35 cellular contexts compared by ENCODE assay signal in genomic region chr5:91328743-91329142, GRCh38. TPM values are rescaled to one million over a fixed set of nuclear protein-coding genes. Genes with fewer than 3 reads are reported as not detected.
DNase-seq lines count a peak whose midpoint lies in the region; ATAC-seq, FAIRE-seq and TF ChIP-seq lines count a peak whose summit lies in the region.
"Had no signal": no experiment of that assay in that cellular context is flagged by ENCODE, and none has a peak within 500 bp of the region (broad histone marks: within the 10 kb centered on the region; RNA-seq: fewer than 3 reads in every experiment).

No MANE protein-coding gene starts in this region.

- no peak overlapping the region for H3K56ac ChIP-seq in H9 (ENCODE audit: insufficient read length, low read depth, low read length)

- H2AFZ ChIP-seq in H9 (ENCODE audit: low read length): peak overlapping the region; percentile 45
- H2AFZ ChIP-seq in mesenchymal stem cell (ENCODE audit: low read depth, low read length): no peak overlapping the region

- CTCF ChIA-PET in A549 (lab: Yijun Ruan, JAX): interaction anchor here (0.8 kb wide), 1 partner anchor 22 kb away, joined by 3 read pairs; no protein-coding TSS in a partner anchor
- CTCF ChIA-PET in CD8-positive, alpha-beta memory T cell (lab: Charles Lee): no interaction called here

- no peak overlapping the region for H2BK5ac ChIP-seq in H9 (ENCODE audit: insufficient read length, low read length)
- H2BK5ac ChIP-seq in mesenchymal stem cell (ENCODE audit: low read depth, low read length, poor library complexity, severe bottlenecking): no peak overlapping the region

- H2BK120ac ChIP-seq in H9 (ENCODE audit: low read depth, low read length, poor library complexity, severe bottlenecking) (no peak overlapping the region), mesenchymal stem cell (ENCODE audit: low read depth, low read length) (no peak overlapping the region)

- H3K27ac Mint-ChIP-seq in H9 (no peak overlapping the region), endothelial cell (ENCODE audit: unreplicated experiment) (no peak overlapping the region)
- no peak overlapping the region for H3K27ac Mint-ChIP-seq in CD8-positive, alpha-beta memory T cell
- H3K27ac Mint-ChIP-seq: activated naive CD4-positive, alpha-beta T cell treated with anti-CD3 and anti-CD28 coated beads, Interleukin-2, amount 50 U/mL, for 24 hours; B cell; CD4-positive, alpha-beta memory T cell; IgD-negative memory B cell; natural killer cell had no signal

- H3K4me1 Mint-ChIP-seq in H9 (peaks cover 25 to 27% of the 10 kb centered on the region in 2 experiments), endothelial cell (ENCODE audit: unreplicated experiment) (peaks cover 8% of the 10 kb centered on the region)
- H3K4me1 Mint-ChIP-seq in CD8-positive, alpha-beta memory T cell: peaks cover 16 to 30% (median 17%) of the 10 kb centered on the region in 3 donors
- H3K4me1 Mint-ChIP-seq: B cell had no signal

- no peaks in the 10 kb centered on the region for H4K20me1 ChIP-seq in H9 (ENCODE audit: control insufficient read depth, insufficient read depth, insufficient read length)

- no peak for TF ChIP-seq POLR2A in A549 (IDR thresholded peaks at IDR 0.05; ENCODE audit: low read length)

- no peaks in the 10 kb centered on the region for H3K23me2 ChIP-seq in H9 (ENCODE audit: insufficient read length, low read depth, low read length, poor library complexity, severe bottlenecking)

- no peaks in the 10 kb centered on the region for H3K79me1 ChIP-seq in H9 (ENCODE audit: insufficient read depth, low read depth, low read length, poor library complexity, severe bottlenecking)
- no peaks in the 10 kb centered on the region for H3K79me1 ChIP-seq in mesenchymal stem cell (replicated peaks; ENCODE audit: low read length, poor library complexity, severe bottlenecking)

- TF ChIP-seq RAD21 in A549 (conservative IDR thresholded peaks at IDR 0.05 in 1 of 2, IDR thresholded peaks at IDR 0.05 in 1 of 2): no peak

- no peak overlapping the region for H3T11ph ChIP-seq in H9 (ENCODE audit: low read length)

- H3K9ac ChIP-seq in H9 (ENCODE audit: extremely low read depth, insufficient read length, low read length) (no peak overlapping the region), mesenchymal stem cell (ENCODE audit: low read length) (no peak overlapping the region)

- H3K27ac ChIP-seq in A549 (peak overlapping the region; percentile 42 to 58; a peak in 4 of 6 replicates), H9 (ENCODE audit: insufficient read length, low read depth, low read length) (no peak overlapping the region), mesenchymal stem cell (ENCODE audit: low read length, poor library complexity, severe bottlenecking) (peak overlapping the region; percentile 13), coronary artery (no peak overlapping the region)
- no peak overlapping the region for H3K27ac ChIP-seq in CD8-positive, alpha-beta memory T cell (ENCODE audit: low read depth, low read length)
- H3K27ac ChIP-seq: breast epithelium, foreskin keratinocyte, ovary had no signal

- H2BK12ac ChIP-seq in H9 (ENCODE audit: insufficient read length, low read depth, low read length) (no peak overlapping the region), mesenchymal stem cell (ENCODE audit: low read length in 2 of 2) (no peak overlapping the region)

- H3K4me1 ChIP-seq in A549 (peaks cover 25% of the 10 kb centered on the region), H9 (ENCODE audit: insufficient read depth, low read length) (peaks cover 4% of the 10 kb centered on the region), mesenchymal stem cell (ENCODE audit: control insufficient read depth, insufficient read depth, low read depth, low read length) (peaks cover 3% of the 10 kb centered on the region)
- no peaks in the 10 kb centered on the region for H3K4me1 ChIP-seq in CD8-positive, alpha-beta memory T cell (ENCODE audit: insufficient read depth, low read length)
- H3K4me1 ChIP-seq: breast epithelium, foreskin keratinocyte had no signal

- no peak for TF ChIP-seq CTCF in A549 (IDR thresholded peaks at IDR 0.05)
- no peak for TF ChIP-seq CTCF in H9 (conservative IDR thresholded peaks at IDR 0.05)
- TF ChIP-seq CTCF in choroid plexus epithelial cell (conservative IDR thresholded peaks at IDR 0.05; ENCODE audit: low read depth, low read length): no peak
- TF ChIP-seq CTCF in coronary artery (IDR thresholded peaks at IDR 0.05): no peak
- TF ChIP-seq CTCF in endothelial cell (IDR thresholded peaks at IDR 0.05; ENCODE audit: unreplicated experiment): no peak

- no peak overlapping the region for H2BK20ac ChIP-seq in H9 (ENCODE audit: low read depth, low read length, poor library complexity, severe bottlenecking)

- no peaks in the 10 kb centered on the region for H3K9me3 ChIP-seq in A549
- H3K9me3 ChIP-seq in H9 (ENCODE audit: control insufficient read depth, low read depth, low read length): no peaks in the 10 kb centered on the region
- no peaks in the 10 kb centered on the region for H3K9me3 ChIP-seq in mesenchymal stem cell (ENCODE audit: control insufficient read depth, low read length)
- no peaks in the 10 kb centered on the region for H3K9me3 ChIP-seq in CD8-positive, alpha-beta memory T cell (ENCODE audit: low read length)
- H3K9me3 ChIP-seq: breast epithelium, mucosa of descending colon, ovary had no signal

- H4K91ac ChIP-seq in H9 (ENCODE audit: insufficient read length, low read depth, low read length) (no peak overlapping the region), mesenchymal stem cell (ENCODE audit: low read length) (no peak overlapping the region)

- POLR2A ChIA-PET in A549 (lab: Yijun Ruan, JAX): interaction anchor here (0.8 to 1.2 kb wide), 3 partner anchors 15 to 52 kb away, joined by 3 to 7 read pairs (median 4); no protein-coding TSS in a partner anchor
- POLR2A ChIA-PET in CD8-positive, alpha-beta memory T cell (lab: Charles Lee): no interaction called here

- no peaks in the 10 kb centered on the region for H3K36me3 ChIP-seq in mesenchymal stem cell (ENCODE audit: control insufficient read depth in 1 of 2, insufficient read depth in 2 of 2, low read depth in 1 of 2, low read length in 2 of 2)
- H3K36me3 ChIP-seq in CD8-positive, alpha-beta memory T cell (ENCODE audit: insufficient read depth, low read length): no peaks in the 10 kb centered on the region
- H3K36me3 ChIP-seq: breast epithelium, ovary had no signal

- no peaks in the 10 kb centered on the region for H3K36me3 Mint-ChIP-seq in H9 (ENCODE audit: insufficient read depth in 1 of 3, low read depth in 3 of 3)
- H3K36me3 Mint-ChIP-seq in endothelial cell (ENCODE audit: low read depth, unreplicated experiment): no peaks in the 10 kb centered on the region
- H3K36me3 Mint-ChIP-seq in CD8-positive, alpha-beta memory T cell: no peaks in the 10 kb centered on the region
- H3K36me3 Mint-ChIP-seq: activated naive CD4-positive, alpha-beta T cell treated with anti-CD3 and anti-CD28 coated beads, Interleukin-2, amount 50 U/mL, for 24 hours; CD4-positive, alpha-beta memory T cell; natural killer cell had no signal

- no peaks in the 10 kb centered on the region for H3K27me3 ChIP-seq in H9 (ENCODE audit: insufficient read depth, low read length)
- H3K27me3 ChIP-seq in mesenchymal stem cell (ENCODE audit: control insufficient read depth in 1 of 2, insufficient read depth in 1 of 2, low read length in 2 of 2): no peaks in the 10 kb centered on the region
- H3K27me3 ChIP-seq in CD8-positive, alpha-beta memory T cell (ENCODE audit: insufficient read depth, low read length, poor library complexity, severe bottlenecking): no peaks in the 10 kb centered on the region
- H3K27me3 ChIP-seq: breast epithelium, foreskin keratinocyte, ovary had no signal

- H3K14ac ChIP-seq in H9 (ENCODE audit: insufficient read depth, low read length): no peak overlapping the region
- no peak overlapping the region for H3K14ac ChIP-seq in mesenchymal stem cell (ENCODE audit: low read length in 2 of 2)

- WGBS in A549 (ENCODE audit: missing lambda C conversion rate): 41% methylated on average over 4 of the region's 4 CpGs
- WGBS in H9 (ENCODE audit: extremely low coverage, insufficient read length, low lambda C conversion rate): no CpG with 5 or more reads among the region's 4 CpGs
- 7% methylated on average over 3 of the region's 4 CpGs for WGBS in mesenchymal stem cell

- H3K23ac ChIP-seq in H9 (ENCODE audit: insufficient read length, low read depth, low read length) (no peak overlapping the region), mesenchymal stem cell (ENCODE audit: low read length in 2 of 2) (no peak overlapping the region)

- H3K27me3 Mint-ChIP-seq in H9 (ENCODE audit: low read depth) (no peaks in the 10 kb centered on the region), endothelial cell (ENCODE audit: unreplicated experiment) (peaks cover 1% of the 10 kb centered on the region)
- H3K27me3 Mint-ChIP-seq in CD8-positive, alpha-beta memory T cell: peaks cover 0 to 12% of the 10 kb centered on the region in 2 donors
- H3K27me3 Mint-ChIP-seq: activated naive CD4-positive, alpha-beta T cell treated with anti-CD3 and anti-CD28 coated beads, Interleukin-2, amount 50 U/mL, for 24 hours had no signal

- no peak overlapping the region for H4K5ac ChIP-seq in H9 (ENCODE audit: insufficient read length, low read depth, low read length)

- no peak overlapping the region for H3K18ac ChIP-seq in H9 (ENCODE audit: insufficient read length, low read depth, low read length)
- no peak overlapping the region for H3K18ac ChIP-seq in mesenchymal stem cell (ENCODE audit: low read depth in 1 of 2, low read length in 2 of 2)

- no peaks in the 10 kb centered on the region for H3K79me2 ChIP-seq in H9 (ENCODE audit: insufficient read depth, low read length)

- H2AK5ac ChIP-seq in H9 (ENCODE audit: insufficient read length, low read length) (no peak overlapping the region), mesenchymal stem cell (ENCODE audit: low read length, severe bottlenecking) (no peak overlapping the region)

- no peak for ATAC-seq in A549
- ATAC-seq: foreskin keratinocyte, mucosa of descending colon, natural killer cell had no signal

- no peak overlapping the region for H3K4me3 ChIP-seq in A549
- H3K4me3 ChIP-seq in choroid plexus epithelial cell (ENCODE audit: low read depth, low read length): no peak overlapping the region
- H3K4me3 ChIP-seq in mesenchymal stem cell (ENCODE audit: insufficient read depth in 1 of 2, low read depth in 1 of 2, low read length in 2 of 2): no peak overlapping the region
- no peak overlapping the region for H3K4me3 ChIP-seq in coronary artery
- H3K4me3 ChIP-seq in CD8-positive, alpha-beta memory T cell (ENCODE audit: low read length): no peak overlapping the region
- H3K4me3 ChIP-seq: breast epithelium, mucosa of descending colon, ovary had no signal

- DNase-seq in A549 (ENCODE audit: low read depth in 1 of 2, low spot score in 1 of 2) (no peak), H9 (no peak), choroid plexus epithelial cell (ENCODE audit: low read depth) (peak; percentile 29), mesenchymal stem cell (peak; percentile 63), coronary artery (ENCODE audit: low spot score) (no peak), endothelial cell (ENCODE audit: low spot score) (no peak), cerebellar cortex (ENCODE audit: low spot score) (no peak)
- DNase-seq in CD8-positive, alpha-beta memory T cell: no peak
- DNase-seq: activated CD4-positive, alpha-beta T cell treated with anti-CD3 and anti-CD28 coated beads for 48 hours; activated CD8-positive, alpha-beta memory T cell treated with anti-CD3 and anti-CD28 coated beads for 24 hours; activated T-cell treated with anti-CD3 and anti-CD28 coated beads for 4 hours; anterior cingulate cortex; CD4-positive, alpha-beta memory T cell; effector CD4-positive, alpha-beta T cell; foreskin keratinocyte; HCEC 1CT; head of caudate nucleus; mucosa of descending colon; natural killer cell; NCI-H146; NCI-H226; ovary; retina; SHP77 treated with DMSO at 0.1 percent for 48 hours; small intestine; stimulated activated naive CD8-positive, alpha-beta T cell treated with anti-CD3 and anti-CD28 coated beads, Interleukin-15, Interleukin-2, amounts not matched to agents 100 U/mL and 50 U/mL, for 24 hours; SW 1271; T-helper 9 cell had no signal

- no peak for TF ChIP-seq EP300 in A549 (IDR thresholded peaks at IDR 0.05)

- no peak overlapping the region for H3K4me3 Mint-ChIP-seq in H9
- no peak overlapping the region for H3K4me3 Mint-ChIP-seq in endothelial cell (ENCODE audit: unreplicated experiment)
- no peak overlapping the region for H3K4me3 Mint-ChIP-seq in CD8-positive, alpha-beta memory T cell
- H3K4me3 Mint-ChIP-seq: activated naive CD4-positive, alpha-beta T cell treated with anti-CD3 and anti-CD28 coated beads, Interleukin-2, amount 50 U/mL, for 24 hours; B cell; CD4-positive, alpha-beta memory T cell; IgD-negative memory B cell; natural killer cell had no signal

- H4K8ac ChIP-seq in H9 (replicated peaks; ENCODE audit: insufficient read length, low read depth, low read length) (no peak overlapping the region), mesenchymal stem cell (ENCODE audit: low read length) (no peak overlapping the region)

- H3K4ac ChIP-seq in H9 (ENCODE audit: low read depth, low read length) (no peak overlapping the region), mesenchymal stem cell (ENCODE audit: low read depth in 1 of 2, low read length in 2 of 2) (no peak overlapping the region)

- H3K9me3 Mint-ChIP-seq in H9 (no peaks in the 10 kb centered on the region), endothelial cell (ENCODE audit: unreplicated experiment) (no peaks in the 10 kb centered on the region)
- H3K9me3 Mint-ChIP-seq in CD8-positive, alpha-beta memory T cell: no peaks in the 10 kb centered on the region
- H3K9me3 Mint-ChIP-seq: activated naive CD4-positive, alpha-beta T cell treated with anti-CD3 and anti-CD28 coated beads, Interleukin-2, amount 50 U/mL, for 24 hours; CD4-positive, alpha-beta memory T cell; IgD-negative memory B cell; natural killer cell had no signal

- no peak for FAIRE-seq in A549 (lab: Jason Lieb, UNC)
- FAIRE-seq: GM12891, RCC 7860, small intestine, urothelium cell line had no signal

- H2BK15ac ChIP-seq in H9 (ENCODE audit: low read depth, low read length): no peak overlapping the region
- no peak overlapping the region for H2BK15ac ChIP-seq in mesenchymal stem cell (ENCODE audit: low read depth, poor library complexity, severe bottlenecking)

- H3K4me2 ChIP-seq in A549: peak overlapping the region; percentile 54
- no peak overlapping the region for H3K4me2 ChIP-seq in H9 (ENCODE audit: insufficient read depth, insufficient read length, low read length)
- no peak overlapping the region for H3K4me2 ChIP-seq in mesenchymal stem cell (ENCODE audit: low read length, poor library complexity, severe bottlenecking)

RNA-seq across cellular contexts. Expression of gene ARRDC3, which starts 54.4 kb away (rescaled TPM):
- polyA plus RNA-seq in A549 (2011; rRNA removed) (32.4 and 36.3 TPM in 2 replicates), A549 (2017; fragmentation: RNase III; extraction: RNeasy Plus Mini Kit Qiagen cat#74134 plus additional on column Dnase treatment) (8.0 to 9.9 TPM (median 9.6 TPM) in 3 replicates)
- 6.1 and 7.0 TPM in 2 replicates for polyA plus RNA-seq in A549 (2012; cell fraction: cytosol; rRNA removed)
- polyA plus RNA-seq in A549 (2012; cell fraction: nucleus; rRNA removed): 6.6 and 9.2 TPM in 2 replicates
- 82.3 and 82.9 TPM in 2 replicates for polyA minus RNA-seq in A549 (2011; rRNA and poly(A)+ RNA removed)
- total RNA-seq in H9 (2021) (2.8 and 5.5 TPM in 2 replicates), endothelial cell (ENCODE audit: unreplicated experiment) (40.6 TPM)
- 32.4 TPM for polyA plus RNA-seq in mesenchymal stem cell (2013, experiment 1 of 2)
- polyA plus RNA-seq in mesenchymal stem cell (2013, experiment 2 of 2): 32.1 TPM
- 10 to 100 TPM; 30.3 to 32.4 TPM for total RNA-seq in CD8-positive, alpha-beta memory T cell
- polyA plus RNA-seq in CD8-positive, alpha-beta memory T cell: 54.4 TPM

Comparison
In these comparisons a context has a peak if more than half of its experiments do, and no peak if none do; other contexts are left out.
1. DNase-seq: peak in choroid plexus epithelial cell (single experiment) and mesenchymal stem cell (single experiment); none in A549 (0 of 2), H9 (single experiment), coronary artery (single experiment), endothelial cell (single experiment), cerebellar cortex (single experiment) and CD8-positive, alpha-beta memory T cell (0 of 5).
2. H3K27ac ChIP-seq: peak in A549 (2 of 2) and mesenchymal stem cell (single experiment); none in H9 (single experiment), coronary artery (0 of 2) and CD8-positive, alpha-beta memory T cell (single experiment).